ENCODE assay signal across 13 cellular contexts in genomic region chr1:212260557-212261342, GRCh38. TPM values are rescaled to one million over a fixed set of nuclear protein-coding genes. Genes with fewer than 3 reads are reported as not detected.
A peak's percentile ranks its signal among the peaks of the same experiment; 100 is the strongest.
DNase-seq lines count a peak whose midpoint lies in the region; ATAC-seq, FAIRE-seq and TF ChIP-seq lines count a peak whose summit lies in the region.
"Had no signal": no experiment of that assay in that cellular context is flagged by ENCODE, and none has a peak within 500 bp of the region (broad histone marks: within the 10 kb centered on the region; RNA-seq: fewer than 3 reads in every experiment).

No MANE protein-coding gene starts in this region.

- H3K27ac Mint-ChIP-seq in activated T-cell treated with anti-CD3 and anti-CD28 coated beads, Interleukin-2, amount 50 U/mL, for 72 hours = peak overlapping the region; percentile 39
- H3K27ac Mint-ChIP-seq in T-helper 17 cell = no peak overlapping the region
- H3K27ac Mint-ChIP-seq in stimulated activated naive CD8-positive, alpha-beta T cell treated with anti-CD3 and anti-CD28 coated beads, Interleukin-15, amount 100 ng/mL, for 72 hours = peak overlapping the region in 1 of 2 donors; percentile 35

- H3K9me3 ChIP-seq in T-helper 17 cell (ENCODE audit: control insufficient read depth, low read length, poor library complexity, severe bottlenecking) = no peaks in the 10 kb centered on the region
- H3K9me3 ChIP-seq in kidney (ENCODE audit: control insufficient read depth in 1 of 2, low read length in 2 of 2) = no peaks in the 10 kb centered on the region
- H3K9me3 ChIP-seq: tibial nerve had no signal

- no peaks in the 10 kb centered on the region for H3K27me3 Mint-ChIP-seq in activated T-cell treated with anti-CD3 and anti-CD28 coated beads, Interleukin-2, amount 50 U/mL, for 72 hours (ENCODE audit: low read depth)
- H3K27me3 Mint-ChIP-seq in T-helper 17 cell = no peaks in the 10 kb centered on the region
- no peaks in the 10 kb centered on the region for H3K27me3 Mint-ChIP-seq in stimulated activated naive CD8-positive, alpha-beta T cell treated with anti-CD3 and anti-CD28 coated beads, Interleukin-15, amount 100 ng/mL, for 72 hours

- H3K27ac ChIP-seq in kidney (ENCODE audit: low read depth in 2 of 2, low read length in 2 of 2) = no peak overlapping the region
- H3K27ac ChIP-seq: tibial nerve, VCaP had no signal

- H3K4me3 ChIP-seq in kidney (ENCODE audit: low read length in 2 of 2) = no peak overlapping the region
- H3K4me3 ChIP-seq: tibial nerve had no signal

- intact Hi-C loops in kidney (cut with DNase I) = no loop called here

- no peaks in the 10 kb centered on the region for H3K36me3 ChIP-seq in kidney (ENCODE audit: control insufficient read depth in 1 of 2, insufficient read depth in 2 of 2, low read length in 2 of 2)
- H3K36me3 ChIP-seq: tibial nerve had no signal

- FAIRE-seq in kidney (lab: Jason Lieb, UNC) = no peak
- FAIRE-seq: endothelial cell of umbilical vein had no signal

- peaks cover 38% of the 10 kb centered on the region for H3K4me1 Mint-ChIP-seq in activated T-cell treated with anti-CD3 and anti-CD28 coated beads, Interleukin-2, amount 50 U/mL, for 72 hours (ENCODE audit: low read depth)
- peaks cover 36% of the 10 kb centered on the region for H3K4me1 Mint-ChIP-seq in T-helper 17 cell
- H3K4me1 Mint-ChIP-seq in stimulated activated naive CD8-positive, alpha-beta T cell treated with anti-CD3 and anti-CD28 coated beads, Interleukin-15, amount 100 ng/mL, for 72 hours = peaks cover 30% of the 10 kb centered on the region

- TF ChIP-seq CTCF in kidney (IDR thresholded peaks at IDR 0.05; ENCODE audit: borderline replicate concordance, extremely low read depth, insufficient read depth) = no peak

- H3K4me1 ChIP-seq in kidney (ENCODE audit: control insufficient read depth in 1 of 2, insufficient read depth in 1 of 2, low read depth in 1 of 2, low read length in 2 of 2) = peaks cover 0 to 2% of the 10 kb centered on the region in 2 donors
- H3K4me1 ChIP-seq: tibial nerve had no signal

- no peak overlapping the region for H3K9ac ChIP-seq in kidney (ENCODE audit: low read length in 2 of 2)

- H3K36me3 Mint-ChIP-seq in activated T-cell treated with anti-CD3 and anti-CD28 coated beads, Interleukin-2, amount 50 U/mL, for 72 hours (ENCODE audit: insufficient read depth in 2 of 2) = peaks cover 0 to 1% of the 10 kb centered on the region in 2 donors
- peaks cover 2% of the 10 kb centered on the region for H3K36me3 Mint-ChIP-seq in T-helper 17 cell (ENCODE audit: low read depth)

- peak; percentile 37 to 38 for DNase-seq in activated T-cell treated with anti-CD3 and anti-CD28 coated beads, Interleukin-2, amount 50 U/mL, for 72 hours
- DNase-seq in activated T-cell treated with anti-CD3 and anti-CD28 coated beads for 4 hours (no peak), T-helper 17 cell (no peak), glomerular visceral epithelial cell (ENCODE audit: extremely low spot score) (peak; percentile 70), kidney (no peak), amygdala (lab: John Stamatoyannopoulos, UW) (no peak)
- DNase-seq in stimulated activated naive CD8-positive, alpha-beta T cell treated with anti-CD3 and anti-CD28 coated beads, Interleukin-15, amount 100 ng/mL, for 72 hours = peak in 1 of 2 donors; percentile 32
- DNase-seq: NCI-H1694 treated with DMSO at 0.1 percent for 48 hours had no signal

- H3K4me3 Mint-ChIP-seq in activated T-cell treated with anti-CD3 and anti-CD28 coated beads, Interleukin-2, amount 50 U/mL, for 72 hours = peak overlapping the region in 1 of 2 donors; percentile 3
- H3K4me3 Mint-ChIP-seq in T-helper 17 cell = no peak overlapping the region
- no peak overlapping the region for H3K4me3 Mint-ChIP-seq in stimulated activated naive CD8-positive, alpha-beta T cell treated with anti-CD3 and anti-CD28 coated beads, Interleukin-15, amount 100 ng/mL, for 72 hours

- ATAC-seq in activated T-cell treated with anti-CD3 and anti-CD28 coated beads, Interleukin-2, amount 50 U/mL, for 72 hours (replicated peaks in 1 of 2) = peak; percentile 90 to 91
- peak; percentile 20 for ATAC-seq in T-helper 17 cell
- peak; percentile 90 for ATAC-seq in stimulated activated naive CD8-positive, alpha-beta T cell treated with anti-CD3 and anti-CD28 coated beads, Interleukin-15, amount 100 ng/mL, for 72 hours
- ATAC-seq in GM18520 (IDR thresholded peaks at IDR 0.05; ENCODE audit: unreplicated experiment) = no peak
- ATAC-seq: Panc1 had no signal

- peaks cover 0 to 2% of the 10 kb centered on the region in 2 donors for H3K9me3 Mint-ChIP-seq in activated T-cell treated with anti-CD3 and anti-CD28 coated beads, Interleukin-2, amount 50 U/mL, for 72 hours
- peaks cover 0 to 4% of the 10 kb centered on the region in 2 donors for H3K9me3 Mint-ChIP-seq in stimulated activated naive CD8-positive, alpha-beta T cell treated with anti-CD3 and anti-CD28 coated beads, Interleukin-15, amount 100 ng/mL, for 72 hours

RNA-seq across cellular contexts. Expression of gene PPP2R5A, which starts 24.5 kb away (rescaled TPM):
- total RNA-seq in activated T-cell treated with anti-CD3 and anti-CD28 coated beads, Interleukin-2, amount 50 U/mL, for 72 hours = 10 to 100 TPM; 43.7 to 52.0 TPM
- total RNA-seq in T-helper 17 cell = 10 to 100 TPM; 52.1 to 52.4 TPM
- total RNA-seq in kidney = 67.3 TPM
- polyA plus RNA-seq in kidney (ENCODE audit: insufficient read depth, low read depth, low replicate concordance) = 36.6 TPM

Comparison
In these comparisons a context has a peak if more than half of its experiments do, and no peak if none do; other contexts are left out.
1. DNase-seq: peak in activated T-cell treated with anti-CD3 and anti-CD28 coated beads, Interleukin-2, amount 50 U/mL, for 72 hours (2 of 2) and glomerular visceral epithelial cell (single experiment); none in activated T-cell treated with anti-CD3 and anti-CD28 coated beads for 4 hours (single experiment), T-helper 17 cell (0 of 3), kidney (single experiment) and amygdala (0 of 56).